Comparison of ENCODE assay signal across 23 cellular contexts in the genomic region with DNA sequence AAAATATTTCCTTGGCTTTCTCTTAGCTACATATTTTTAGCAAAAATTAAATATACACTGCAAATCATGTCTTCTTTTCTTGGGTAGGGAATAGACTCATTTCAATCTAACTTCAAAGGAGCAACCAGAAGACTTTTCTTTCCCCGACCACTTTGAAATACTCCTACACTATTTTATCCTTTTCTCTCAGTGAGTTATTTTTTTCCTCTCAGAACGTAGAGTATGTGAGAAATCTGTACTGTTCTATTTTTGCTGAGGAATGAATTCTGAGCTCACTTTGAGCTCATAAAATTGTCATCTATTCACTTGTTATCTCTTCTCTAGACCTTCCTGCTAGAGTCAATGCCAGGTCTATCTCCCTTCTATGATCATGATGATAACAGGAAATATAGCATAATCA.
"Had no signal": no experiment of that assay in that cellular context is flagged by ENCODE, and none has a peak within 500 bp of the region (broad histone marks: within the 10 kb centered on the region; RNA-seq: fewer than 3 reads in every experiment).

No MANE protein-coding gene starts in this region.

- DNase-seq: colonic mucosa; dermis blood vessel endothelial cell; erythroblast; foreskin keratinocyte; immature natural killer cell; kidney; left cardiac atrium; left ventricle myocardium inferior; lower lobe of right lung; naive thymus-derived CD4-positive, alpha-beta T cell; posterior cingulate gyrus; spleen; stimulated activated CD4-positive, alpha-beta T cell treated with anti-CD3 and anti-CD28 coated beads, Interleukin-15, amount 100 ng/mL, for 24 hours; stimulated activated CD4-positive, alpha-beta T cell treated with anti-CD3 and anti-CD28 coated beads, Interleukin-1b, Interleukin-23, amount 100 ng/mL, for 48 hours; stimulated activated CD4-positive, alpha-beta T cell treated with anti-CD3 and anti-CD28 coated beads, Interleukin-4, amount 100 ng/mL, for 4 hours; stimulated activated naive B cell treated with anti-CD40 and anti-IgM and Interleukin-4, amounts not matched to agents 10 μg/mL and 1 μg/mL and 100 μg/mL, for 72 hours; stimulated activated naive CD8-positive, alpha-beta T cell treated with anti-CD3 and anti-CD28 coated beads, Interleukin-15, amount 100 ng/mL, for 72 hours; transverse colon had no signal

- H3K27me3 Mint-ChIP-seq: memory B cell; naive thymus-derived CD4-positive, alpha-beta T cell; stimulated activated naive B cell treated with anti-CD40 and anti-IgM and Interleukin-4, amounts not matched to agents 10 μg/mL and 1 μg/mL and 100 μg/mL, for 72 hours; stimulated activated naive CD8-positive, alpha-beta T cell treated with anti-CD3 and anti-CD28 coated beads, Interleukin-15, amount 100 ng/mL, for 72 hours had no signal

- H3K27ac Mint-ChIP-seq: immature natural killer cell; memory B cell; naive thymus-derived CD4-positive, alpha-beta T cell; stimulated activated naive B cell treated with anti-CD40 and anti-IgM and Interleukin-4, amounts not matched to agents 10 μg/mL and 1 μg/mL and 100 μg/mL, for 72 hours; stimulated activated naive CD8-positive, alpha-beta T cell treated with anti-CD3 and anti-CD28 coated beads, Interleukin-15, amount 100 ng/mL, for 72 hours had no signal

- H3K9me3 ChIP-seq: colonic mucosa, left ventricle myocardium inferior, lower lobe of right lung, spleen, thoracic aorta, transverse colon had no signal

- FAIRE-seq: endothelial cell of umbilical vein, kidney had no signal

- H3K4me3 ChIP-seq: colonic mucosa, left ventricle myocardium inferior, lower lobe of right lung, spleen, thoracic aorta, transverse colon had no signal

- H3K4me1 Mint-ChIP-seq: memory B cell, neural crest cell had no signal

- H3K9me3 Mint-ChIP-seq: immature natural killer cell; memory B cell; naive thymus-derived CD4-positive, alpha-beta T cell; neural crest cell; stimulated activated naive B cell treated with anti-CD40 and anti-IgM and Interleukin-4, amounts not matched to agents 10 μg/mL and 1 μg/mL and 100 μg/mL, for 72 hours; stimulated activated naive CD8-positive, alpha-beta T cell treated with anti-CD3 and anti-CD28 coated beads, Interleukin-15, amount 100 ng/mL, for 72 hours had no signal

- H3K36me3 ChIP-seq: colonic mucosa, left ventricle myocardium inferior, lower lobe of right lung, spleen, thoracic aorta, transverse colon had no signal

- ATAC-seq: foreskin keratinocyte; left cardiac atrium; lower lobe of right lung; naive thymus-derived CD4-positive, alpha-beta T cell; sciatic nerve; stimulated activated naive B cell treated with anti-CD40 and anti-IgM and Interleukin-4, amounts not matched to agents 10 μg/mL and 1 μg/mL and 100 μg/mL, for 72 hours; stimulated activated naive CD8-positive, alpha-beta T cell treated with anti-CD3 and anti-CD28 coated beads, Interleukin-15, amount 100 ng/mL, for 72 hours had no signal

- H3K36me3 Mint-ChIP-seq: immature natural killer cell; memory B cell; naive thymus-derived CD4-positive, alpha-beta T cell; stimulated activated naive B cell treated with anti-CD40 and anti-IgM and Interleukin-4, amounts not matched to agents 10 μg/mL and 1 μg/mL and 100 μg/mL, for 72 hours had no signal

- H3K4me3 Mint-ChIP-seq: immature natural killer cell; memory B cell; naive thymus-derived CD4-positive, alpha-beta T cell; neural crest cell; stimulated activated naive B cell treated with anti-CD40 and anti-IgM and Interleukin-4, amounts not matched to agents 10 μg/mL and 1 μg/mL and 100 μg/mL, for 72 hours; stimulated activated naive CD8-positive, alpha-beta T cell treated with anti-CD3 and anti-CD28 coated beads, Interleukin-15, amount 100 ng/mL, for 72 hours had no signal

- H3K27me3 ChIP-seq: colonic mucosa, foreskin keratinocyte, spleen, transverse colon had no signal

- H3K27ac ChIP-seq: colonic mucosa, foreskin keratinocyte, left ventricle myocardium inferior, lower lobe of right lung, spleen, thoracic aorta, transverse colon had no signal

- H3K4me1 ChIP-seq: colonic mucosa, foreskin keratinocyte, left ventricle myocardium inferior, lower lobe of right lung, transverse colon had no signal
